1 cellular context compared by ENCODE assay signal in genomic region chr17:39740357-39741111, GRCh38.
TF ChIP-seq lines count a peak whose summit lies in the region.

No MANE protein-coding gene starts in this region.

TF ChIP-seq in K562, 482 proteins besides CTCF, POLR2A, EP300 and RAD21:
- TF ChIP-seq NFIC (IDR thresholded peaks at IDR 0.05): peak; percentile 67; the same call in 1 of the 2 replicates
- no peak for TF ChIP-seq PTTG1 (tag; IDR thresholded peaks at IDR 0.05; ENCODE audit: low read depth)
- TF ChIP-seq CREM (IDR thresholded peaks at IDR 0.05; ENCODE audit: low read depth): peak; percentile 36; the same call in 1 of the 2 replicates
- TF ChIP-seq HCFC1 (IDR thresholded peaks at IDR 0.05; ENCODE audit: low read depth, low read length): no peak
- TF ChIP-seq SMARCE1 (IDR thresholded peaks at IDR 0.05): 0 out of 2 replicates have a peak, but pooled peaks have one; percentile 24
- 0 out of 4 replicates have a peak, but pooled peaks of 1 of the 2 experiments have one; percentile 16 for TF ChIP-seq FOXK2 (conservative IDR thresholded peaks at IDR 0.05 in 1 of 2, IDR thresholded peaks at IDR 0.05 in 1 of 2; ENCODE audit: low read depth in 2 of 2)
- peak; percentile 42; the same call in 1 of the 2 replicates for TF ChIP-seq ARID1B (IDR thresholded peaks at IDR 0.05)
- TF ChIP-seq TRIM25 (IDR thresholded peaks at IDR 0.05; ENCODE audit: borderline replicate concordance): no peak
- peak; percentile 29; the same call in 1 of the 2 replicates for TF ChIP-seq CTBP1 (IDR thresholded peaks at IDR 0.05; ENCODE audit: borderline replicate concordance)
- TF ChIP-seq ZEB2 (IDR thresholded peaks at IDR 0.05): peak; percentile 48; the same call in 1 of the 2 replicates
- TF ChIP-seq BHLHE40 (IDR thresholded peaks at IDR 0.05; ENCODE audit: low read length): peak; percentile 24; the same call in 1 of the 2 replicates
- peak; percentile 60; the same call in 1 of the 2 replicates for TF ChIP-seq RNF2 (IDR thresholded peaks at IDR 0.05)
- peak; percentile 55 for TF ChIP-seq ETV1 (tag; conservative IDR thresholded peaks at IDR 0.05; ENCODE audit: low read depth)
- peak; percentile 57; the same call in 1 of the 2 replicates for TF ChIP-seq LEF1 (IDR thresholded peaks at IDR 0.05)
- TF ChIP-seq EGR1 (conservative IDR thresholded peaks at IDR 0.05): peak; percentile 62; the same call in 1 of the 2 replicates
- TF ChIP-seq JUN (IDR thresholded peaks at IDR 0.05; ENCODE audit: borderline replicate concordance, low read depth, low read length): peak; percentile 21; the same call in 1 of the 2 replicates
- no peak for TF ChIP-seq JUN (CRISPR knock-in tag; IDR thresholded peaks at IDR 0.05; ENCODE audit: borderline replicate concordance)
- no peak for TF ChIP-seq ZNF785 (CRISPR knock-in tag; IDR thresholded peaks at IDR 0.05)
- TF ChIP-seq FOSL1 (tag; conservative IDR thresholded peaks at IDR 0.05): peak; percentile 78
- TF ChIP-seq, protein P1, sequence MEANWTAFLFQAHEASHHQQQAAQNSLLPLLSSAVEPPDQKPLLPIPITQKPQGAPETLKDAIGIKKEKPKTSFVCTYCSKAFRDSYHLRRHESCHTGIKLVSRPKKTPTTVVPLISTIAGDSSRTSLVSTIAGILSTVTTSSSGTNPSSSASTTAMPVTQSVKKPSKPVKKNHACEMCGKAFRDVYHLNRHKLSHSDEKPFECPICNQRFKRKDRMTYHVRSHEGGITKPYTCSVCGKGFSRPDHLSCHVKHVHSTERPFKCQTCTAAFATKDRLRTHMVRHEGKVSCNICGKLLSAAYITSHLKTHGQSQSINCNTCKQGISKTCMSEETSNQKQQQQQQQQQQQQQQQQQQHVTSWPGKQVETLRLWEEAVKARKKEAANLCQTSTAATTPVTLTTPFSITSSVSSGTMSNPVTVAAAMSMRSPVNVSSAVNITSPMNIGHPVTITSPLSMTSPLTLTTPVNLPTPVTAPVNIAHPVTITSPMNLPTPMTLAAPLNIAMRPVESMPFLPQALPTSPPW (CRISPR knock-in tag; IDR thresholded peaks at IDR 0.05): peak; percentile 67
- TF ChIP-seq FOXK1 (CRISPR knock-in tag; IDR thresholded peaks at IDR 0.05; ENCODE audit: borderline replicate concordance): no peak
- TF ChIP-seq CREB3 (tag; conservative IDR thresholded peaks at IDR 0.05; ENCODE audit: low read depth): no peak
- TF ChIP-seq E2F6 (IDR thresholded peaks at IDR 0.05; ENCODE audit: borderline replicate concordance in 1 of 2, extremely low read depth in 1 of 2, insufficient read depth in 1 of 2, insufficient read length in 1 of 2, low read depth in 1 of 2, low read length in 1 of 2, poor library complexity in 1 of 2, severe bottlenecking in 1 of 2): peak in 1 of 2 experiments; percentile 10
- TF ChIP-seq UBTF (IDR thresholded peaks at IDR 0.05; ENCODE audit: borderline replicate concordance in 1 of 2, low read depth in 2 of 2, low read length in 2 of 2): no peak
- TF ChIP-seq ETS1 (conservative IDR thresholded peaks at IDR 0.05; ENCODE audit: control insufficient read depth, low read depth, low read length): peak; percentile 71; the same call in 1 of the 2 replicates
- TF ChIP-seq ZBTB7A (IDR thresholded peaks at IDR 0.05; ENCODE audit: borderline replicate concordance, control insufficient read depth, low read depth, low read length): peak; percentile 18; the same call in 1 of the 2 replicates
- peak; percentile 39; the same call in 1 of the 2 replicates for TF ChIP-seq JUND (IDR thresholded peaks at IDR 0.05; ENCODE audit: borderline replicate concordance, low read depth, low read length)
- TF ChIP-seq JUND (tag; IDR thresholded peaks at IDR 0.05; ENCODE audit: borderline replicate concordance, low read depth, low read length): no peak; the same call in 2 of the 3 replicates
- no peak for TF ChIP-seq MECOM (CRISPR knock-in tag; IDR thresholded peaks at IDR 0.05)
- TF ChIP-seq, protein P2, sequence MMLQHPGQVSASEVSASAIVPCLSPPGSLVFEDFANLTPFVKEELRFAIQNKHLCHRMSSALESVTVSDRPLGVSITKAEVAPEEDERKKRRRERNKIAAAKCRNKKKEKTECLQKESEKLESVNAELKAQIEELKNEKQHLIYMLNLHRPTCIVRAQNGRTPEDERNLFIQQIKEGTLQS (IDR thresholded peaks at IDR 0.05): peak; percentile 37; the same call in 1 of the 2 replicates
- TF ChIP-seq, protein P2 (CRISPR knock-in tag; conservative IDR thresholded peaks at IDR 0.05): no peak
- TF ChIP-seq PHF21A (IDR thresholded peaks at IDR 0.05; ENCODE audit: borderline replicate concordance, low read depth): no peak
